8 cellular contexts compared by ENCODE assay signal in genomic region chr1:24503003-24503751, GRCh38. TPM values are rescaled to one million over a fixed set of nuclear protein-coding genes. Genes with fewer than 3 reads are reported as not detected.
A peak's percentile ranks its signal among the peaks of the same experiment; 100 is the strongest.
DNase-seq lines count a peak whose midpoint lies in the region; ATAC-seq and TF ChIP-seq lines count a peak whose summit lies in the region.

No MANE protein-coding gene starts in this region.

- H3K4me1 ChIP-seq in BLaER1 (peaks cover 22% of the 10 kb centered on the region), heart right ventricle (peaks cover 0 to 26% (median 20%) of the 10 kb centered on the region in 9 donors), gastrocnemius medialis (no peaks in the 10 kb centered on the region)

- H3K9ac ChIP-seq in BLaER1: no peak overlapping the region

- H3K9me3 ChIP-seq in BLaER1 (no peaks in the 10 kb centered on the region), heart right ventricle (no peaks in the 10 kb centered on the region), gastrocnemius medialis (no peaks in the 10 kb centered on the region)

- TF ChIP-seq CTCF in heart right ventricle (IDR thresholded peaks at IDR 0.05) (no peak), gastrocnemius medialis (IDR thresholded peaks at IDR 0.05 in 4 of 5, conservative IDR thresholded peaks at IDR 0.05 in 1 of 5) (no peak)

- H3K36me3 Mint-ChIP-seq in activated T-helper 1 cell treated with anti-CD3 and anti-CD28 coated beads, Interleukin-12 subunit alpha, Interleukin-12 subunit beta, Interleukin-2, Interleukin-4 antibody, amounts not matched to agents 30 ng/mL and 10 ng/mL and 1 ng/mL, durations not matched to agents 14 hours and 24 hours and 36 hours (ENCODE audit: low read depth): peaks cover 10% of the 10 kb centered on the region

- H3K36me3 ChIP-seq in BLaER1 (no peaks in the 10 kb centered on the region), heart right ventricle (no peaks in the 10 kb centered on the region), gastrocnemius medialis (no peaks in the 10 kb centered on the region)

- DNase-seq in activated T-helper 1 cell treated with anti-CD3 and anti-CD28 coated beads, Interleukin-12 subunit alpha, Interleukin-12 subunit beta, Interleukin-2, Interleukin-4 antibody, amounts not matched to agents 30 ng/mL and 10 ng/mL and 1 ng/mL, durations not matched to agents 14 hours and 24 hours and 36 hours (ENCODE audit: low spot score): peak; percentile 21
- DNase-seq in heart right ventricle (peak in 1 of 2 donors; percentile 27), gastrocnemius medialis (no peak), GOT3 (lab: John Stamatoyannopoulos, UW) (no peak)
- no peak for DNase-seq in stimulated activated CD4-positive, alpha-beta T cell treated with anti-CD3 and anti-CD28 coated beads, Interleukin-4, amount 100 ng/mL, for 1 hour
- no peak for DNase-seq in activated CD4-positive, alpha-beta T cell treated with anti-CD3 and anti-CD28 coated beads for 1 hour

- in situ Hi-C loops in gastrocnemius medialis (cut with MboI; ENCODE audit: low sequenced_read_pairs in 4 of 4): no loop called here

- H3K4me3 ChIP-seq in BLaER1 (peak overlapping the region; percentile 78), heart right ventricle (peak overlapping the region; percentile 40 to 87 (median 76)), gastrocnemius medialis (peak overlapping the region; percentile 38 to 65 (median 62))

- intact Hi-C loops in activated T-helper 1 cell treated with anti-CD3 and anti-CD28 coated beads, Interleukin-12 subunit alpha, Interleukin-12 subunit beta, Interleukin-2, Interleukin-4 antibody, amounts not matched to agents 30 ng/mL and 10 ng/mL and 1 ng/mL, durations not matched to agents 14 hours and 24 hours and 36 hours (cut with micrococcal nuclease): loop anchor here (1.0 to 10.0 kb wide), 3 partner anchors 139 to 742 kb away; partner anchors contain the start of genes CLIC4 and RSRP1
- intact Hi-C loops in heart right ventricle (cut with DNase I): loop anchor here in 6 of 10 donors (2.0 to 10.0 kb wide), 5 partner anchors 28 to 88 kb away; partner anchors contain the start of genes NIPAL3 (in 3 of the 6) and STPG1 (in 2 of the 6)
- intact Hi-C loops in gastrocnemius medialis (cut with DNase I; ENCODE audit: low total_unique reads): no loop called here

- H3K4me3 Mint-ChIP-seq in activated T-helper 1 cell treated with anti-CD3 and anti-CD28 coated beads, Interleukin-12 subunit alpha, Interleukin-12 subunit beta, Interleukin-2, Interleukin-4 antibody, amounts not matched to agents 30 ng/mL and 10 ng/mL and 1 ng/mL, durations not matched to agents 14 hours and 24 hours and 36 hours: peak overlapping the region; percentile 97

- 5 to 14% methylated on average over 29 to 58 of the region's 61 CpGs for WGBS in heart right ventricle, 2 donors

- H3K27ac ChIP-seq in BLaER1 (no peak overlapping the region), heart right ventricle (peak overlapping the region in 8 of 10 donors; percentile 60 to 92 (median 88)), gastrocnemius medialis (peak overlapping the region in 3 of 4 donors; percentile 10 to 74 (median 34))

- peaks cover 44% of the 10 kb centered on the region for H3K27me3 ChIP-seq in BLaER1
- peaks cover 0 to 4% (median 0%) of the 10 kb centered on the region in 7 donors for H3K27me3 ChIP-seq in heart right ventricle
- peaks cover 2 to 45% (median 28%) of the 10 kb centered on the region in 3 donors for H3K27me3 ChIP-seq in gastrocnemius medialis

- ATAC-seq in HG02798 (IDR thresholded peaks at IDR 0.05; ENCODE audit: poor library complexity, unreplicated experiment) (peak; percentile 16), heart right ventricle (peak in 2 of 8 donors; percentile 1 to 4), gastrocnemius medialis (no peak)

- TF ChIP-seq POLR2A in gastrocnemius medialis (IDR thresholded peaks at IDR 0.05): no peak

- H4K20me1 ChIP-seq in BLaER1: no peaks in the 10 kb centered on the region; the same call in 1 of the 2 replicates

- no peaks in the 10 kb centered on the region for H3K9me3 Mint-ChIP-seq in activated T-helper 1 cell treated with anti-CD3 and anti-CD28 coated beads, Interleukin-12 subunit alpha, Interleukin-12 subunit beta, Interleukin-2, Interleukin-4 antibody, amounts not matched to agents 30 ng/mL and 10 ng/mL and 1 ng/mL, durations not matched to agents 14 hours and 24 hours and 36 hours

- H3K27me3 Mint-ChIP-seq in activated T-helper 1 cell treated with anti-CD3 and anti-CD28 coated beads, Interleukin-12 subunit alpha, Interleukin-12 subunit beta, Interleukin-2, Interleukin-4 antibody, amounts not matched to agents 30 ng/mL and 10 ng/mL and 1 ng/mL, durations not matched to agents 14 hours and 24 hours and 36 hours (ENCODE audit: insufficient read depth): no peaks in the 10 kb centered on the region

- H3K4me1 Mint-ChIP-seq in activated T-helper 1 cell treated with anti-CD3 and anti-CD28 coated beads, Interleukin-12 subunit alpha, Interleukin-12 subunit beta, Interleukin-2, Interleukin-4 antibody, amounts not matched to agents 30 ng/mL and 10 ng/mL and 1 ng/mL, durations not matched to agents 14 hours and 24 hours and 36 hours (ENCODE audit: low read depth): peaks cover 69% of the 10 kb centered on the region

- peak overlapping the region; percentile 94 for H3K27ac Mint-ChIP-seq in activated T-helper 1 cell treated with anti-CD3 and anti-CD28 coated beads, Interleukin-12 subunit alpha, Interleukin-12 subunit beta, Interleukin-2, Interleukin-4 antibody, amounts not matched to agents 30 ng/mL and 10 ng/mL and 1 ng/mL, durations not matched to agents 14 hours and 24 hours and 36 hours

- peak overlapping the region; percentile 94 for H3K4me2 ChIP-seq in BLaER1

RNA-seq across cellular contexts. Expression of gene RCAN3, which starts 0.5 kb away (rescaled TPM):
- 26.5 and 26.8 TPM in 2 replicates for total RNA-seq in activated T-helper 1 cell treated with anti-CD3 and anti-CD28 coated beads, Interleukin-12 subunit alpha, Interleukin-12 subunit beta, Interleukin-2, Interleukin-4 antibody, amounts not matched to agents 30 ng/mL and 10 ng/mL and 1 ng/mL, durations not matched to agents 14 hours and 24 hours and 36 hours
- 1 to 10 TPM; 3.6 to 7.9 (median 5.8) TPM for total RNA-seq in heart right ventricle
- 1 to 10 TPM; 2.3 to 3.1 TPM for polyA plus RNA-seq in heart right ventricle
- total RNA-seq in gastrocnemius medialis: 1 to 10 TPM; 1.3 to 2.1 (median 1.8) TPM

RNA-seq across cellular contexts. Expression of gene NCMAP, which starts 52.7 kb away (rescaled TPM):
- total RNA-seq in activated T-helper 1 cell treated with anti-CD3 and anti-CD28 coated beads, Interleukin-12 subunit alpha, Interleukin-12 subunit beta, Interleukin-2, Interleukin-4 antibody, amounts not matched to agents 30 ng/mL and 10 ng/mL and 1 ng/mL, durations not matched to agents 14 hours and 24 hours and 36 hours: not detected in 2 replicates
- under 1 TPM in 8 of 10 donors, not detected in 2; 0.05 to 0.36 (median 0.10) TPM for total RNA-seq in heart right ventricle
- polyA plus RNA-seq in heart right ventricle: under 1 TPM; 0.01 to 0.29 TPM
- under 1 TPM in 1 of 4 donors, not detected in 3; 0.09 TPM for total RNA-seq in gastrocnemius medialis
